1 cellular context compared by ENCODE assay signal in genomic region chr4:36128689-36129088, GRCh38.
TF ChIP-seq lines count a peak whose summit lies in the region.

No MANE protein-coding gene starts in this region.

TF ChIP-seq in K562, 482 proteins besides CTCF, POLR2A, EP300 and RAD21 (continued from another document):
- TF ChIP-seq ZNF830 (CRISPR knock-in tag; IDR thresholded peaks at IDR 0.05) (no peak), PTBP1 (IDR thresholded peaks at IDR 0.05; ENCODE audit: low read depth, low read length) (no peak), CHCHD3 (CRISPR knock-in tag; IDR thresholded peaks at IDR 0.05) (no peak), ATF3 (IDR thresholded peaks at IDR 0.05) (peak; percentile 30; the same call in 1 of the 2 replicates), ATF3 (CRISPR knock-in tag; conservative IDR thresholded peaks at IDR 0.05) (no peak), ATF4 (CRISPR knock-in tag; IDR thresholded peaks at IDR 0.05) (peak; percentile 84), MED1 (CRISPR knock-in tag; IDR thresholded peaks at IDR 0.05; ENCODE audit: borderline replicate concordance) (no peak), ZBTB40 (IDR thresholded peaks at IDR 0.05) (no peak), ZBTB40 (CRISPR knock-in tag; IDR thresholded peaks at IDR 0.05) (no peak), HOXB6 (CRISPR knock-in tag; IDR thresholded peaks at IDR 0.05; ENCODE audit: borderline replicate concordance) (no peak)
TF ChIP-seq in K562: peak in this region for 6.
